Comparison of ENCODE assay signal across 9 cellular contexts in the genomic region with DNA sequence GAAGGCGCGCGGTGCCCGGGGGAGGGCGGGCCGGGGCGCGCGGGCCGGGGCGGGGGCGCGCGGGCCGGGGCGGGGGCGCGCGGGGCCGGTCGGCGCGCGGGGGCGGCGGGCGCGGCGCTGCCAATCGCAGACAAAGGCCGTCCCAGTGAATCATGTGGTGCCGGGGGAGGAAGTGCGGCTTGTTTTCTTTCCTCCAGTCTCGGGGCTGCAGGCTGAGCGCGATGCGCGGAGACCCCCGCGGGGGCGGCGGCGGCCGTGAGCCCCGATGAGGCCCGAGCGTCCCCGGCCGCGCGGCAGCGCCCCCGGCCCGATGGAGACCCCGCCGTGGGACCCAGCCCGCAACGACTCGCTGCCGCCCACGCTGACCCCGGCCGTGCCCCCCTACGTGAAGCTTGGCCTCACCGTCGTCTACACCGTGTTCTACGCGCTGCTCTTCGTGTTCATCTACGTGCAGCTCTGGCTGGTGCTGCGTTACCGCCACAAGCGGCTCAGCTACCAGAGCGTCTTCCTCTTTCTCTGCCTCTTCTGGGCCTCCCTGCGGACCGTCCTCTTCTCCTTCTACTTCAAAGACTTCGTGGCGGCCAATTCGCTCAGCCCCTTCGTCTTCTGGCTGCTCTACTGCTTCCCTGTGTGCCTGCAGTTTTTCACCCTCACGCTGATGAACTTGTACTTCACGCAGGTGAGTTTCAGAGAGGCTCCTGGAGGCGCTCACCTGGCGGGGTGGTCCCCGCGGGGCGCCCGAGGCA. TPM values are rescaled to one million over a fixed set of nuclear protein-coding genes. Genes with fewer than 3 reads are reported as not detected.
DNase-seq lines count a peak whose midpoint lies in the region; ATAC-seq and TF ChIP-seq lines count a peak whose summit lies in the region.
"Had no signal": no experiment of that assay in that cellular context is flagged by ENCODE, and none has a peak within 500 bp of the region (broad histone marks: within the 10 kb centered on the region; RNA-seq: fewer than 3 reads in every experiment).

Gene GPR137B (plus strand): TSS at position 182 of the 746 bp plus-strand sequence. CDS start 84 bp downstream, at position 266.

- peak; percentile 40 for ATAC-seq in GM19452 (IDR thresholded peaks at IDR 0.05; ENCODE audit: unreplicated experiment)
- peak; percentile 34 for ATAC-seq in HG03565 (IDR thresholded peaks at IDR 0.05; ENCODE audit: unreplicated experiment)
- ATAC-seq in heart left ventricle, result peak in 3 of 4 donors; percentile 44 to 61 (median 61)

- H3K4me3 ChIP-seq in SK-N-MC (peak within 1 kb of the TSS; percentile 99), heart left ventricle (peak within 1 kb of the TSS; percentile 61 to 98 (median 82)), urinary bladder (ENCODE audit: low read depth, low read length) (peak within 1 kb of the TSS; percentile 92)

- peak in 1 of 2 donors; percentile 52 for TF ChIP-seq POLR2A in heart left ventricle (IDR thresholded peaks at IDR 0.05)

- H3K4me1 ChIP-seq in heart left ventricle, result peaks cover 0 to 51% (median 22%) of the 10 kb centered on the region in 12 donors
- no peaks in the 10 kb centered on the region for H3K4me1 ChIP-seq in urinary bladder (ENCODE audit: insufficient read depth)

- WGBS in heart left ventricle, 4 donors, result 0 to 1% (median 1%) methylated on average over 22 to 81 of the region's 89 CpGs
- under 1% methylated on average over 76 of the region's 89 CpGs for whole genome bisulfite sequencing in urinary bladder

- H3K27ac ChIP-seq in SK-N-MC (peak within 1 kb of the TSS; percentile 94), heart left ventricle (peak within 1 kb of the TSS in 11 of 12 donors; percentile 6 to 82 (median 70)), urinary bladder (ENCODE audit: low read depth) (peak within 1 kb of the TSS; percentile 59)
- H3K27ac ChIP-seq: epithelial cell of prostate had no signal

- intact Hi-C loops in heart left ventricle (cut with DNase I), result loop anchor here in 2 of 10 donors (5.0 to 10.0 kb wide), 2 partner anchors 140 to 142 kb away; partner anchors contain the start of gene ERO1B (in 2 of the 2)

- no peaks in the 10 kb centered on the region for H3K9me3 ChIP-seq in SK-N-MC (ENCODE audit: low read depth, low read length)
- no peaks in the 10 kb centered on the region for H3K9me3 ChIP-seq in heart left ventricle

- H3K36me3 ChIP-seq in SK-N-MC (ENCODE audit: insufficient read depth, low read length), result peaks cover 38% of the 10 kb centered on the region
- peaks cover 0 to 11% (median 0%) of the 10 kb centered on the region in 9 donors for H3K36me3 ChIP-seq in heart left ventricle
- H3K36me3 ChIP-seq in urinary bladder (ENCODE audit: insufficient read depth), result no peaks in the 10 kb centered on the region

- H3K27me3 ChIP-seq in heart left ventricle, result peaks cover 0 to 12% (median 0%) of the 10 kb centered on the region in 9 donors

- no peak for TF ChIP-seq CTCF in heart left ventricle (IDR thresholded peaks at IDR 0.05)

- H3K9ac ChIP-seq in SK-N-MC (ENCODE audit: insufficient read length), result peak within 1 kb of the TSS; percentile 91

- DNase-seq in COLO829 (ENCODE audit: low spot score) (peak; percentile 86), SK-N-MC (ENCODE audit: low read depth, low spot score) (no peak), heart left ventricle (peak; percentile 65 to 74 (median 66)), pons (ENCODE audit: low spot score) (peak; percentile 53)
- DNase-seq in activated naive CD8-positive, alpha-beta T cell treated with anti-CD3 and anti-CD28 coated beads, Interleukin-2, amount 50 U/mL, for 16 hours (ENCODE audit: low read depth, low spot score), result peak; percentile 22

RNA-seq across cellular contexts. Expression of gene GPR137B, which starts in this region (rescaled TPM):
- total RNA-seq in heart left ventricle (10 to 100 TPM; 27.7 to 49.8 (median 48.4) TPM), urinary bladder (21.1 TPM)
- polyA plus RNA-seq in heart left ventricle (10 to 100 TPM; 14.9 to 37.4 TPM), urinary bladder (20.1 TPM)
